In genomic region chr15:99565281-99566156, GRCh38 we compare ENCODE assay signal across 1 cellular context.
A peak's percentile ranks its signal among the peaks of the same experiment; 100 is the strongest.
TF ChIP-seq lines count a peak whose summit lies in the region.

Gene MEF2A (plus strand): TSS chr15:99565984. CDS start chr15:99633120, 67,136 bp downstream.

TF ChIP-seq in K562, 482 proteins besides CTCF, POLR2A, EP300 and RAD21 (continued from another document):
- TF ChIP-seq ARID3A (IDR thresholded peaks at IDR 0.05; ENCODE audit: borderline replicate concordance, low read depth, low read length), result no peak
- no peak for TF ChIP-seq ZNF212 (CRISPR knock-in tag; IDR thresholded peaks at IDR 0.05)
- TF ChIP-seq DPF2 (IDR thresholded peaks at IDR 0.05), result peak; percentile 68
- TF ChIP-seq SUPT5H (IDR thresholded peaks at IDR 0.05), result peak; percentile 59; the same call in 1 of the 2 replicates
- no peak for TF ChIP-seq ZNF764 (CRISPR knock-in tag; IDR thresholded peaks at IDR 0.05; ENCODE audit: low read depth)
- no peak for TF ChIP-seq PHTF2 (CRISPR knock-in tag; IDR thresholded peaks at IDR 0.05)
- TF ChIP-seq XRCC4 (IDR thresholded peaks at IDR 0.05; ENCODE audit: extremely low read depth, insufficient read depth, insufficient read length), result no peak
- peak; percentile 29; the same call in 1 of the 2 replicates for TF ChIP-seq SP1 (CRISPR knock-in tag; IDR thresholded peaks at IDR 0.05)
- TF ChIP-seq GABPA (tag; conservative IDR thresholded peaks at IDR 0.05; ENCODE audit: low read depth), result peak; percentile 68
- TF ChIP-seq BRCA1 (IDR thresholded peaks at IDR 0.05), result no peak
- TF ChIP-seq BRCA1 (CRISPR knock-in tag; IDR thresholded peaks at IDR 0.05), result no peak
- TF ChIP-seq THRAP3 (IDR thresholded peaks at IDR 0.05; ENCODE audit: borderline replicate concordance), result no peak
- TF ChIP-seq HDGF (IDR thresholded peaks at IDR 0.05), result no peak
- peak; percentile 73 for TF ChIP-seq TBP (optimal IDR thresholded peaks at IDR 0.05; ENCODE audit: low read depth, low read length)
- peak; percentile 39 for TF ChIP-seq HNRNPK (IDR thresholded peaks at IDR 0.05; ENCODE audit: low read depth, low read length, poor library complexity, severe bottlenecking)
- TF ChIP-seq SPI1 (IDR thresholded peaks at IDR 0.05; ENCODE audit: borderline replicate concordance, low read depth, low read length), result no peak
- TF ChIP-seq ZNF347 (CRISPR knock-in tag; IDR thresholded peaks at IDR 0.05; ENCODE audit: low read depth), result no peak
- no peak for TF ChIP-seq STAT6 (CRISPR knock-in tag; IDR thresholded peaks at IDR 0.05)
- no peak for TF ChIP-seq ZNF354B (CRISPR knock-in tag; IDR thresholded peaks at IDR 0.05)
- TF ChIP-seq ZNF449 (CRISPR knock-in tag; IDR thresholded peaks at IDR 0.05), result no peak
- TF ChIP-seq XRCC3 (IDR thresholded peaks at IDR 0.05), result no peak
- TF ChIP-seq ZNF512 (tag; IDR thresholded peaks at IDR 0.05), result no peak
- no peak for TF ChIP-seq SMAD2 (IDR thresholded peaks at IDR 0.05; ENCODE audit: low read depth, low read length)
- TF ChIP-seq E2F6 (IDR thresholded peaks at IDR 0.05; ENCODE audit: borderline replicate concordance in 1 of 2, extremely low read depth in 1 of 2, insufficient read depth in 1 of 2, insufficient read length in 1 of 2, low read depth in 1 of 2, low read length in 1 of 2, poor library complexity in 1 of 2, severe bottlenecking in 1 of 2), result peak; percentile 95 to 100
- TF ChIP-seq NCOA1 (IDR thresholded peaks at IDR 0.05; ENCODE audit: low read depth), result no peak
- no peak for TF ChIP-seq IFI16 (CRISPR knock-in tag; IDR thresholded peaks at IDR 0.05)
- TF ChIP-seq ZNF668 (CRISPR knock-in tag; IDR thresholded peaks at IDR 0.05), result no peak
- no peak for TF ChIP-seq FOXK2 (conservative IDR thresholded peaks at IDR 0.05 in 1 of 2, IDR thresholded peaks at IDR 0.05 in 1 of 2; ENCODE audit: low read depth in 2 of 2)
- TF ChIP-seq NUFIP1 (IDR thresholded peaks at IDR 0.05; ENCODE audit: partially characterized antibody), result no peak
- no peak for TF ChIP-seq HINFP (tag; conservative IDR thresholded peaks at IDR 0.05; ENCODE audit: low read depth)
- no peak for TF ChIP-seq NFIX (CRISPR knock-in tag; IDR thresholded peaks at IDR 0.05; ENCODE audit: low read depth)
- TF ChIP-seq TGIF2 (CRISPR knock-in tag; IDR thresholded peaks at IDR 0.05), result no peak
- TF ChIP-seq EZH2 (IDR thresholded peaks at IDR 0.05; ENCODE audit: borderline replicate concordance, low read depth, low read length), result no peak
- TF ChIP-seq MAX (CRISPR knock-in tag; IDR thresholded peaks at IDR 0.05), result peak; percentile 92
- TF ChIP-seq ZNF609 (CRISPR knock-in tag; IDR thresholded peaks at IDR 0.05; ENCODE audit: borderline replicate concordance), result no peak
TF ChIP-seq in K562: peak in this region for 160.
